ENCODE assay signal across 33 cellular contexts in genomic region chr5:148229840-148230239, GRCh38. TPM values are rescaled to one million over a fixed set of nuclear protein-coding genes. Genes with fewer than 3 reads are reported as not detected.
"Had no signal": no experiment of that assay in that cellular context is flagged by ENCODE, and none has a peak within 500 bp of the region (broad histone marks: within the 10 kb centered on the region; RNA-seq: fewer than 3 reads in every experiment).

No MANE protein-coding gene starts in this region.

- H3K4me3 ChIP-seq: adrenal gland, body of pancreas, breast epithelium, MG63, SK-N-MC had no signal

- H3K36me3 ChIP-seq: adrenal gland, breast epithelium, MG63, SJCRH30 had no signal

- H3K4me3 Mint-ChIP-seq: activated CD4-positive, alpha-beta memory T cell treated with anti-CD3 and anti-CD28 coated beads for 36 hours; activated naive CD4-positive, alpha-beta T cell treated with anti-CD3 and anti-CD28 coated beads for 36 hours; activated T-cell treated with anti-CD3 and anti-CD28 coated beads, Interleukin-2, amount 50 U/mL, for 4 hours; activated T-helper 1 cell treated with anti-CD3 and anti-CD28 coated beads, Interleukin-12 subunit alpha, Interleukin-12 subunit beta, Interleukin-2, Interleukin-4 antibody, amounts not matched to agents 30 ng/mL and 10 ng/mL and 1 ng/mL, durations not matched to agents 14 hours and 24 hours and 36 hours; T-helper 1 cell treated with Interleukin-12 subunit alpha and Interleukin-12 subunit beta and Interleukin-4 antibody, amounts not matched to agents 30 μg/mL and 1 μg/mL, for 36 hours; T-helper 2 cell treated with Interferon-gamma antibody and Interleukin-4, amounts not matched to agents 5 μg/mL and 100 μg/mL, for 36 hours had no signal

- H3K27me3 ChIP-seq: adrenal gland, body of pancreas, breast epithelium, MG63, SJCRH30 had no signal

- DNase-seq: activated CD4-positive, alpha-beta memory T cell treated with anti-CD3 and anti-CD28 coated beads for 36 hours; activated CD4-positive, alpha-beta T cell treated with anti-CD3 and anti-CD28 coated beads for 4 hours; activated CD4-positive, alpha-beta T cell treated with anti-CD3 and anti-CD28 coated beads, Interleukin-2, amount 50 U/mL, for 1 hour; activated CD8-positive, alpha-beta memory T cell treated with anti-CD3 and anti-CD28 coated beads, Interleukin-2, amount 50 U/mL, for 4 hours; activated gamma-delta T cell treated with Interleukin-2 at 50 U/mL for 16 hours; activated naive CD4-positive, alpha-beta T cell treated with anti-CD3 and anti-CD28 coated beads for 36 hours; activated T-cell treated with anti-CD3 and anti-CD28 coated beads for 4 hours; activated T-cell treated with anti-CD3 and anti-CD28 coated beads, Interleukin-2, amount 50 U/mL, for 4 hours; adrenal gland; body of pancreas; Kasumi-1; MG63; MV-4-11; NCI-H1092; NCI-H1930; NCI-H2081 treated with DMSO at 0.1 percent for 48 hours; NCI-H2171; NCI-H510A; NCI-H526; SHP77; SJCRH30 had no signal

- H3K9me3 Mint-ChIP-seq: activated CD4-positive, alpha-beta memory T cell treated with anti-CD3 and anti-CD28 coated beads for 36 hours; activated naive CD4-positive, alpha-beta T cell treated with anti-CD3 and anti-CD28 coated beads for 36 hours; activated naive CD4-positive, alpha-beta T cell treated with anti-CD3 and anti-CD28 coated beads, Interleukin-2, amount 50 U/mL, for 72 hours; T-helper 1 cell treated with Interleukin-12 subunit alpha and Interleukin-12 subunit beta and Interleukin-4 antibody, amounts not matched to agents 30 μg/mL and 1 μg/mL, for 36 hours; T-helper 2 cell treated with Interferon-gamma antibody and Interleukin-4, amounts not matched to agents 5 μg/mL and 100 μg/mL, for 36 hours had no signal

- H3K27ac ChIP-seq: adrenal gland, body of pancreas, breast epithelium, SJCRH30, SK-N-MC had no signal

- H3K4me1 ChIP-seq: adrenal gland, body of pancreas, breast epithelium, SJCRH30 had no signal

- H3K9me3 ChIP-seq: adrenal gland, body of pancreas, breast epithelium, MG63, SJCRH30 had no signal

- H3K27ac Mint-ChIP-seq: activated CD4-positive, alpha-beta memory T cell treated with anti-CD3 and anti-CD28 coated beads for 36 hours; activated naive CD4-positive, alpha-beta T cell treated with anti-CD3 and anti-CD28 coated beads for 36 hours; activated naive CD4-positive, alpha-beta T cell treated with anti-CD3 and anti-CD28 coated beads, Interleukin-2, amount 50 U/mL, for 72 hours; activated T-helper 1 cell treated with anti-CD3 and anti-CD28 coated beads, Interleukin-12 subunit alpha, Interleukin-12 subunit beta, Interleukin-2, Interleukin-4 antibody, amounts not matched to agents 30 ng/mL and 10 ng/mL and 1 ng/mL, durations not matched to agents 14 hours and 24 hours and 36 hours; T-helper 1 cell treated with Interleukin-12 subunit alpha and Interleukin-12 subunit beta and Interleukin-4 antibody, amounts not matched to agents 30 μg/mL and 1 μg/mL, for 36 hours; T-helper 2 cell treated with Interferon-gamma antibody and Interleukin-4, amounts not matched to agents 5 μg/mL and 100 μg/mL, for 36 hours had no signal

- ATAC-seq: activated CD4-positive, CD25-positive, alpha-beta regulatory T cell treated with anti-CD3 and anti-CD28 coated beads, Interleukin-2, amount 50 U/mL, for 24 hours; activated naive CD4-positive, alpha-beta T cell treated with anti-CD3 and anti-CD28 coated beads, Interleukin-2, amount 50 U/mL, for 72 hours; activated T-cell treated with anti-CD3 and anti-CD28 coated beads, Interleukin-2, amount 50 U/mL, for 4 hours; body of pancreas; Panc1 had no signal

- H3K36me3 Mint-ChIP-seq: activated CD4-positive, alpha-beta memory T cell treated with anti-CD3 and anti-CD28 coated beads for 36 hours had no signal

RNA-seq across cellular contexts. Expression of gene MARCOL, which starts 8.5 kb away (rescaled TPM):
- total RNA-seq: activated CD4-positive, alpha-beta memory T cell treated with anti-CD3 and anti-CD28 coated beads for 36 hours; activated naive CD4-positive, alpha-beta T cell treated with anti-CD3 and anti-CD28 coated beads for 36 hours; activated naive CD4-positive, alpha-beta T cell treated with anti-CD3 and anti-CD28 coated beads, Interleukin-2, amount 50 U/mL, for 72 hours; activated T-cell treated with anti-CD3 and anti-CD28 coated beads, Interleukin-2, amount 50 U/mL, for 4 hours; activated T-helper 1 cell treated with anti-CD3 and anti-CD28 coated beads, Interleukin-12 subunit alpha, Interleukin-12 subunit beta, Interleukin-2, Interleukin-4 antibody, amounts not matched to agents 30 ng/mL and 10 ng/mL and 1 ng/mL, durations not matched to agents 14 hours and 24 hours and 36 hours; adrenal gland; astrocyte; body of pancreas; breast epithelium; cardiac septum; OCI-LY7; RPMI7951; SJCRH30 had no signal
- polyA plus RNA-seq: adrenal gland had no signal

RNA-seq across cellular contexts. Expression of gene SPINK6, which starts 27.0 kb away (rescaled TPM):
- total RNA-seq: activated CD4-positive, alpha-beta memory T cell treated with anti-CD3 and anti-CD28 coated beads for 36 hours; activated naive CD4-positive, alpha-beta T cell treated with anti-CD3 and anti-CD28 coated beads for 36 hours; activated naive CD4-positive, alpha-beta T cell treated with anti-CD3 and anti-CD28 coated beads, Interleukin-2, amount 50 U/mL, for 72 hours; activated T-cell treated with anti-CD3 and anti-CD28 coated beads, Interleukin-2, amount 50 U/mL, for 4 hours; activated T-helper 1 cell treated with anti-CD3 and anti-CD28 coated beads, Interleukin-12 subunit alpha, Interleukin-12 subunit beta, Interleukin-2, Interleukin-4 antibody, amounts not matched to agents 30 ng/mL and 10 ng/mL and 1 ng/mL, durations not matched to agents 14 hours and 24 hours and 36 hours; astrocyte; body of pancreas; breast epithelium; cardiac septum; OCI-LY7; RPMI7951; SJCRH30 had no signal
- polyA plus RNA-seq: adrenal gland had no signal

RNA-seq across cellular contexts. Expression of gene SPINK13, which starts 38.8 kb away (rescaled TPM):
- total RNA-seq: activated CD4-positive, alpha-beta memory T cell treated with anti-CD3 and anti-CD28 coated beads for 36 hours; activated naive CD4-positive, alpha-beta T cell treated with anti-CD3 and anti-CD28 coated beads for 36 hours; activated naive CD4-positive, alpha-beta T cell treated with anti-CD3 and anti-CD28 coated beads, Interleukin-2, amount 50 U/mL, for 72 hours; activated T-cell treated with anti-CD3 and anti-CD28 coated beads, Interleukin-2, amount 50 U/mL, for 4 hours; activated T-helper 1 cell treated with anti-CD3 and anti-CD28 coated beads, Interleukin-12 subunit alpha, Interleukin-12 subunit beta, Interleukin-2, Interleukin-4 antibody, amounts not matched to agents 30 ng/mL and 10 ng/mL and 1 ng/mL, durations not matched to agents 14 hours and 24 hours and 36 hours; astrocyte; cardiac septum; OCI-LY7; RPMI7951; SJCRH30 had no signal
